ENCODE assay signal across 11 cellular contexts in genomic region chr12:108597559-108598471, GRCh38. TPM values are rescaled to one million over a fixed set of nuclear protein-coding genes. Genes with fewer than 3 reads are reported as not detected.
DNase-seq lines count a peak whose midpoint lies in the region; ATAC-seq and TF ChIP-seq lines count a peak whose summit lies in the region.
"Had no signal": no experiment of that assay in that cellular context is flagged by ENCODE, and none has a peak within 500 bp of the region (broad histone marks: within the 10 kb centered on the region; RNA-seq: fewer than 3 reads in every experiment).

TSS of gene TMEM119 (minus strand) at chr12:108598084. CDS start at chr12:108592383, 5,701 bp downstream.

- WGBS in urinary bladder: 27% methylated on average over 26 of the region's 27 CpGs

- peak; percentile 18 for ATAC-seq in esophagus mucosa

- H3K4me1 Mint-ChIP-seq in MCF 10A (ENCODE audit: insufficient read depth, unreplicated experiment): no peaks in the 10 kb centered on the region

- H3K27ac Mint-ChIP-seq in MCF 10A (ENCODE audit: low read depth, unreplicated experiment): no peak within 1 kb of the TSS

- no peaks in the 10 kb centered on the region for H3K36me3 Mint-ChIP-seq in MCF 10A (ENCODE audit: insufficient read depth, unreplicated experiment)

- POLR2A ChIA-PET in MCF 10A (lab: Yijun Ruan, JAX): no interaction called here

- no peaks in the 10 kb centered on the region for H3K9me3 ChIP-seq in breast epithelium

- no TSS peak for BruUV-seq in MCF 10A (replicated peaks; lab: Mats Ljungman, UMichigan)

- DNase-seq in breast epithelium (ENCODE audit: low spot score in 2 of 2) (no peak), MCF 10A (ENCODE audit: unreplicated experiment) (no peak), mucosa of gallbladder (ENCODE audit: low spot score) (no peak), middle frontal gyrus (ENCODE audit: extremely low spot score, low spot score) (no peak), RKO (ENCODE audit: low spot score) (no peak)
- DNase-seq in effector CD4-positive, alpha-beta T cell: no peak
- DNase-seq: ACHN, islet precursor cell, NCI-H1694 had no signal

- H3K27me3 Mint-ChIP-seq in MCF 10A (ENCODE audit: insufficient read depth, unreplicated experiment): no peaks in the 10 kb centered on the region

- H3K4me1 ChIP-seq in breast epithelium (no peaks in the 10 kb centered on the region), urinary bladder (ENCODE audit: insufficient read depth) (no peaks in the 10 kb centered on the region)

- peak within 1 kb of the TSS; percentile 6 to 83 for H3K27ac ChIP-seq in breast epithelium
- H3K27ac ChIP-seq in urinary bladder (ENCODE audit: low read depth): peak within 1 kb of the TSS; percentile 87

- no peak for TF ChIP-seq POLR2A in breast epithelium (IDR thresholded peaks at IDR 0.05)

- no peaks in the 10 kb centered on the region for H3K27me3 ChIP-seq in breast epithelium

- no peaks in the 10 kb centered on the region for H3K9me3 Mint-ChIP-seq in MCF 10A (ENCODE audit: unreplicated experiment)

- intact Hi-C loops in breast epithelium (cut with DNase I; ENCODE audit: low total_unique reads) (no loop called here), MCF 10A (cut with micrococcal nuclease) (no loop called here)

- H3K36me3 ChIP-seq in breast epithelium (no peaks in the 10 kb centered on the region), urinary bladder (ENCODE audit: insufficient read depth) (no peaks in the 10 kb centered on the region)

- TF ChIP-seq CTCF in breast epithelium (IDR thresholded peaks at IDR 0.05) (no peak), MCF 10A (IDR thresholded peaks at IDR 0.05; ENCODE audit: unreplicated experiment) (no peak)

- no peak within 1 kb of the TSS for H3K4me3 Mint-ChIP-seq in MCF 10A (ENCODE audit: unreplicated experiment)

- H3K4me3 ChIP-seq in breast epithelium (peak within 1 kb of the TSS; percentile 44 to 65 (median 49)), urinary bladder (ENCODE audit: low read depth, low read length) (peak within 1 kb of the TSS; percentile 49)

- CTCF ChIA-PET in MCF 10A (lab: Yijun Ruan, JAX): no interaction called here

RNA-seq across cellular contexts. Expression of gene TMEM119, which starts in this region (rescaled TPM):
- 10 to 100 TPM; 12.1 to 21.0 (median 12.5) TPM for total RNA-seq in breast epithelium
- not detected in 2 replicates for total RNA-seq in MCF 10A (2022)
- 2.0 TPM for total RNA-seq in esophagus mucosa
- 10.6 TPM for total RNA-seq in mucosa of gallbladder
- 62.4 TPM for total RNA-seq in urinary bladder
- 29.4 TPM for polyA plus RNA-seq in urinary bladder
